In genomic region chr3:52215351-52215750, GRCh38 we compare ENCODE assay signal across 24 cellular contexts. TPM values are rescaled to one million over a fixed set of nuclear protein-coding genes. Genes with fewer than 3 reads are reported as not detected.
DNase-seq lines count a peak whose midpoint lies in the region; ATAC-seq and TF ChIP-seq lines count a peak whose summit lies in the region.
"Had no signal": no experiment of that assay in that cellular context is flagged by ENCODE, and none has a peak within 500 bp of the region (broad histone marks: within the 10 kb centered on the region; RNA-seq: fewer than 3 reads in every experiment).

No MANE protein-coding gene starts in this region.

- peaks cover 29% of the 10 kb centered on the region for H4K20me1 ChIP-seq in Karpas-422 (ENCODE audit: insufficient read depth, low read depth, low read length)

- no peaks in the 10 kb centered on the region for H3K27me3 Mint-ChIP-seq in central memory CD8-positive, alpha-beta T cell

- intact Hi-C loops in Right ventricle myocardium superior (cut with DNase I): loop anchor here (10.0 kb wide), 1 partner anchor 61 kb away; the partner anchor contains the start of gene POC1A
- intact Hi-C loops in left cardiac atrium (cut with DNase I): loop anchor here in 1 of 2 donors (10.0 kb wide), 1 partner anchor 211 kb away; no protein-coding TSS in a partner anchor
- intact Hi-C loops in spleen (cut with DNase I; ENCODE audit: low total_unique reads): no loop called here

- 91 to 98% (median 94%) methylated on average over 7 of the region's 7 CpGs for WGBS in spleen, 5 donors

- H3K4me3 Mint-ChIP-seq in central memory CD8-positive, alpha-beta T cell: no peak overlapping the region
- H3K4me3 Mint-ChIP-seq: activated naive CD4-positive, alpha-beta T cell treated with anti-CD3 and anti-CD28 coated beads for 36 hours had no signal

- H3K27ac Mint-ChIP-seq in central memory CD8-positive, alpha-beta T cell (ENCODE audit: low read depth): peak overlapping the region; percentile 74
- H3K27ac Mint-ChIP-seq: activated naive CD4-positive, alpha-beta T cell treated with anti-CD3 and anti-CD28 coated beads for 36 hours had no signal

- H3K9me3 ChIP-seq in Karpas-422 (ENCODE audit: low read length) (no peaks in the 10 kb centered on the region), spleen (no peaks in the 10 kb centered on the region)
- H3K9me3 ChIP-seq: left lung, tibial artery had no signal

- no peak for TF ChIP-seq POLR2A in spleen (IDR thresholded peaks at IDR 0.05)

- TF ChIP-seq CTCF in spleen (IDR thresholded peaks at IDR 0.05 in 8 of 11, conservative IDR thresholded peaks at IDR 0.05 in 3 of 11): no peak

- DNase-seq in Right ventricle myocardium superior: peak; percentile 33
- DNase-seq in left cardiac atrium: no peak
- DNase-seq in Karpas-422: no peak
- DNase-seq in central memory CD8-positive, alpha-beta T cell (ENCODE audit: low spot score in 2 of 2): no peak
- peak; percentile 43 for DNase-seq in spleen
- no peak for DNase-seq in stimulated activated CD4-positive, alpha-beta T cell treated with anti-CD3 and anti-CD28 coated beads, Interleukin-4, amount 100 ng/mL, for 1 hour
- no peak for DNase-seq in GM19238 (ENCODE audit: insufficient read length, low spot score)
- DNase-seq: activated CD4-positive, alpha-beta T cell treated with anti-CD3 and anti-CD28 coated beads for 1 hour; activated naive CD4-positive, alpha-beta T cell treated with anti-CD3 and anti-CD28 coated beads for 36 hours; cerebellar nuclear complex; erythroblast; foreskin fibroblast; GF-D8; HCEC 1CT; MM.1S; NCI-H1436; NCI-H2171; NCI-H526 treated with DMSO at 0.1 percent for 48 hours; stimulated activated CD4-positive, alpha-beta T cell treated with anti-CD3 and anti-CD28 coated beads, Interleukin-2, amount 100 ng/mL, for 48 hours; stimulated activated naive CD4-positive, alpha-beta T cell treated with Interleukin-2 at 50 U/mL for 16 hours; tibial artery had no signal

- H3K27me3 ChIP-seq in Karpas-422 (ENCODE audit: low read length): no peaks in the 10 kb centered on the region
- H3K27me3 ChIP-seq in spleen (replicated peaks in 1 of 7): no peaks in the 10 kb centered on the region
- H3K27me3 ChIP-seq: left lung, tibial artery had no signal

- ATAC-seq in Right ventricle myocardium superior (ENCODE audit: poor library complexity) (no peak), left cardiac atrium (no peak)
- no peak for ATAC-seq in central memory CD8-positive, alpha-beta T cell (replicated peaks; ENCODE audit: extremely low read depth, poor library complexity, severe bottlenecking)
- ATAC-seq: K562, left lung had no signal

- peaks cover 34% of the 10 kb centered on the region for H3K36me3 ChIP-seq in Karpas-422 (ENCODE audit: insufficient read depth, low read length)
- peaks cover 0 to 71% (median 53%) of the 10 kb centered on the region in 6 donors for H3K36me3 ChIP-seq in spleen

- no peak overlapping the region for H2AFZ ChIP-seq in Karpas-422 (ENCODE audit: low read length)

- H3K27ac ChIP-seq in Karpas-422 (ENCODE audit: low read length): peak overlapping the region; percentile 26; the same call in 1 of the 2 replicates
- no peak overlapping the region for H3K27ac ChIP-seq in spleen
- H3K27ac ChIP-seq: tibial artery had no signal

- H3K4me1 ChIP-seq in Karpas-422 (ENCODE audit: low read length) (peaks cover 14% of the 10 kb centered on the region), spleen (peaks cover 24 to 55% (median 44%) of the 10 kb centered on the region in 6 donors)

- H3K36me3 Mint-ChIP-seq in central memory CD8-positive, alpha-beta T cell (ENCODE audit: insufficient read depth): peaks cover 30% of the 10 kb centered on the region

- peaks cover 12% of the 10 kb centered on the region for H3K79me2 ChIP-seq in Karpas-422 (ENCODE audit: low read length)

- H3K9me3 Mint-ChIP-seq in central memory CD8-positive, alpha-beta T cell: no peaks in the 10 kb centered on the region
- H3K9me3 Mint-ChIP-seq: activated naive CD4-positive, alpha-beta T cell treated with anti-CD3 and anti-CD28 coated beads for 36 hours had no signal

- no peak overlapping the region for H3K4me2 ChIP-seq in Karpas-422 (ENCODE audit: low read depth, low read length, poor library complexity, severe bottlenecking)
- H3K4me2 ChIP-seq: smooth muscle cell had no signal

- H3K9ac ChIP-seq in Karpas-422 (ENCODE audit: low read length): no peak overlapping the region

- H3K4me1 Mint-ChIP-seq in central memory CD8-positive, alpha-beta T cell: peaks cover 51% of the 10 kb centered on the region

- no peaks in the 10 kb centered on the region for H3K9me2 ChIP-seq in Karpas-422 (replicated peaks; ENCODE audit: insufficient read depth, low read length)

- no peak overlapping the region for H3K4me3 ChIP-seq in Karpas-422 (ENCODE audit: low read length)
- no peak overlapping the region for H3K4me3 ChIP-seq in spleen
- H3K4me3 ChIP-seq: K562, left lung, smooth muscle cell, tibial artery had no signal

RNA-seq across cellular contexts. Expression of gene TLR9, which starts 10.1 kb away (rescaled TPM):
- 0.32 TPM for total RNA-seq in Right ventricle myocardium superior
- total RNA-seq in left cardiac atrium: under 1 TPM in 1 of 2 donors, not detected in 1; 0.29 TPM
- total RNA-seq in Karpas-422 (2014; rRNA removed; shearing (Covaris generic); ENCODE audit: low replicate concordance): 7.4 and 26.5 TPM in 2 replicates
- 1 to 10 TPM; 2.3 to 7.7 (median 4.2) TPM for total RNA-seq in spleen
- polyA plus RNA-seq in spleen: 1 to 10 TPM in 1 of 3 donors, under 1 TPM in 1, not detected in 1; 0.55 to 3.8 TPM
- total RNA-seq: K562 had no signal
- polyA plus RNA-seq: K562, smooth muscle cell had no signal

RNA-seq across cellular contexts. Expression of gene ALAS1, which starts 17.4 kb away (rescaled TPM):
- 160 TPM for total RNA-seq in Right ventricle myocardium superior
- total RNA-seq in left cardiac atrium: 100 to 1,000 TPM; 133 to 147 TPM
- 24.8 and 41.6 TPM in 2 replicates for total RNA-seq in Karpas-422 (2014; rRNA removed; shearing (Covaris generic); ENCODE audit: low replicate concordance)
- total RNA-seq in spleen: 10 to 100 TPM; 25.3 to 40.8 (median 33.8) TPM
- polyA plus RNA-seq in spleen: 10 to 100 TPM; 13.0 to 25.3 (median 15.4) TPM

RNA-seq across cellular contexts. Expression of gene TWF2, which starts 23.6 kb away (rescaled TPM):
- 131 TPM for total RNA-seq in Right ventricle myocardium superior
- 10 to 100 TPM; 45.9 to 51.7 TPM for total RNA-seq in left cardiac atrium
- total RNA-seq in Karpas-422 (2014; rRNA removed; shearing (Covaris generic); ENCODE audit: low replicate concordance): 42.0 and 76.3 TPM in 2 replicates
- 100 to 1,000 TPM in 1 of 7 donors, 10 to 100 TPM in 6; 57.5 to 109 (median 68.2) TPM for total RNA-seq in spleen
- polyA plus RNA-seq in spleen: 10 to 100 TPM; 47.3 to 71.4 (median 59.8) TPM

RNA-seq across cellular contexts. Expression of gene PPM1M, which starts 30.2 kb away (rescaled TPM):
- total RNA-seq in Right ventricle myocardium superior (8.4 TPM), left cardiac atrium (10 to 100 TPM; 11.8 to 17.4 TPM), spleen (10 to 100 TPM; 26.3 to 77.8 (median 55.8) TPM)
- total RNA-seq in Karpas-422 (2014; rRNA removed; shearing (Covaris generic); ENCODE audit: low replicate concordance): 25.5 and 35.4 TPM in 2 replicates
- 10 to 100 TPM; 29.2 to 37.2 (median 33.6) TPM for polyA plus RNA-seq in spleen

Comparison
In these comparisons a context has a peak if more than half of its experiments do, and no peak if none do; other contexts are left out.
1. DNase-seq: peak in Right ventricle myocardium superior (single experiment) and spleen (single experiment); none in left cardiac atrium (single experiment), Karpas-422 (single experiment), central memory CD8-positive, alpha-beta T cell (0 of 2), stimulated activated CD4-positive, alpha-beta T cell treated with anti-CD3 and anti-CD28 coated beads, Interleukin-4, amount 100 ng/mL, for 1 hour (single experiment) and GM19238 (single experiment).